In genomic region chr1:31751822-31752241, GRCh38 we compare ENCODE assay signal across 22 cellular contexts. TPM values are rescaled to one million over a fixed set of nuclear protein-coding genes. Genes with fewer than 3 reads are reported as not detected.
A peak's percentile ranks its signal among the peaks of the same experiment; 100 is the strongest.
DNase-seq lines count a peak whose midpoint lies in the region; ATAC-seq and TF ChIP-seq lines count a peak whose summit lies in the region.
"Had no signal": no experiment of that assay in that cellular context is flagged by ENCODE, and none has a peak within 500 bp of the region (broad histone marks: within the 10 kb centered on the region; RNA-seq: fewer than 3 reads in every experiment).

No MANE protein-coding gene starts in this region.

- POLR2A ChIA-PET in activated CD8-positive, alpha-beta T cell treated with anti-CD3 and anti-CD28 coated beads for 36 hours (lab: Charles Lee), result interaction anchor here (0.9 to 1.3 kb wide), 2 partner anchors 14 to 109 kb away, joined by 3 to 4 read pairs; no protein-coding TSS in a partner anchor

- no peak overlapping the region for H3K9ac ChIP-seq in neuronal stem cell (ENCODE audit: low read depth, low read length, poor library complexity)

- H2AK5ac ChIP-seq in neuronal stem cell (ENCODE audit: low read depth, low read length), result no peak overlapping the region

- WGBS in neuronal stem cell (ENCODE audit: extremely low coverage in 2 of 2, insufficient read length in 2 of 2, insufficient replicate concordance in 1 of 2), 2 donors, result no CpG with 5 or more reads among the region's 5 CpGs

- no peaks in the 10 kb centered on the region for H3K27me3 ChIP-seq in neuronal stem cell (ENCODE audit: control insufficient read depth in 3 of 3, insufficient read depth in 3 of 3, low read depth in 1 of 3, low read length in 3 of 3)
- H3K27me3 ChIP-seq: foreskin keratinocyte had no signal

- no peak overlapping the region for H4K91ac ChIP-seq in neuronal stem cell (ENCODE audit: low read depth, low read length, poor library complexity)

- TF ChIP-seq CTCF in activated CD8-positive, alpha-beta T cell treated with anti-CD3 and anti-CD28 coated beads for 36 hours (IDR thresholded peaks at IDR 0.05), result no peak
- TF ChIP-seq CTCF in GM13976 (IDR thresholded peaks at IDR 0.05; ENCODE audit: borderline replicate concordance, control extremely low read depth, extremely low read depth, insufficient read depth, missing control alignments), result no peak

- H2BK120ac ChIP-seq in neuronal stem cell (ENCODE audit: low read depth, low read length), result no peak overlapping the region

- no peak overlapping the region for H2BK15ac ChIP-seq in neuronal stem cell (ENCODE audit: low read length)

- no peaks in the 10 kb centered on the region for H3K79me1 ChIP-seq in neuronal stem cell (ENCODE audit: low read depth, low read length)

- H3K9me3 Mint-ChIP-seq in activated T-cell treated with anti-CD3 and anti-CD28 coated beads, Interleukin-2, amount 50 U/mL, for 72 hours, result no peaks in the 10 kb centered on the region
- H3K9me3 Mint-ChIP-seq in activated CD8-positive, alpha-beta T cell treated with anti-CD3 and anti-CD28 coated beads for 36 hours, result no peaks in the 10 kb centered on the region
- H3K9me3 Mint-ChIP-seq: activated naive CD4-positive, alpha-beta T cell treated with anti-CD3 and anti-CD28 coated beads, Interleukin-2, amount 10 ng/mL, durations not matched to agents 7 days and 5 days; type B pancreatic cell had no signal

- no peak for DNase-seq in activated T-cell treated with anti-CD3 and anti-CD28 coated beads, Interleukin-2, amount 50 U/mL, for 72 hours
- no peak for DNase-seq in activated T-cell treated with anti-CD3 and anti-CD28 coated beads, Interleukin-2, amount 50 U/mL, for 1 hour
- DNase-seq in activated CD8-positive, alpha-beta T cell treated with anti-CD3 and anti-CD28 coated beads for 36 hours, result no peak
- no peak for DNase-seq in left cardiac atrium
- no peak for DNase-seq in neuronal stem cell (ENCODE audit: low spot score)
- no peak for DNase-seq in SK-N-DZ (ENCODE audit: low spot score)
- no peak for DNase-seq in GM13976 (ENCODE audit: low spot score)
- DNase-seq: 8988T; activated naive CD4-positive, alpha-beta T cell treated with anti-CD3 and anti-CD28 coated beads, Interleukin-2, amount 10 ng/mL, durations not matched to agents 7 days and 5 days; activated T-cell treated with anti-CD3 and anti-CD28 coated beads, Interleukin-2, amount 50 U/mL, for 48 hours; aorta; Caco-2; effector CD4-positive, alpha-beta T cell; foreskin keratinocyte; NCI-H1417; NCI-H510A; retina; T1000 had no signal

- no peak overlapping the region for H3K14ac ChIP-seq in neuronal stem cell (ENCODE audit: low read length)

- no peak overlapping the region for H3K27ac ChIP-seq in neuronal stem cell (replicated peaks; ENCODE audit: low read length)
- H3K27ac ChIP-seq: foreskin keratinocyte, HL-60 had no signal

- intact Hi-C loops in activated CD8-positive, alpha-beta T cell treated with anti-CD3 and anti-CD28 coated beads for 36 hours (cut with micrococcal nuclease), result no loop called here
- intact Hi-C loops in left cardiac atrium (cut with DNase I), result no loop called here

- no peaks in the 10 kb centered on the region for H3K9me3 ChIP-seq in neuronal stem cell (replicated peaks in 1 of 2; ENCODE audit: control insufficient read depth in 2 of 2, insufficient read depth in 1 of 2, low read depth in 1 of 2, low read length in 2 of 2)
- H3K9me3 ChIP-seq: Caco-2 had no signal

- H3K27me3 Mint-ChIP-seq in activated T-cell treated with anti-CD3 and anti-CD28 coated beads, Interleukin-2, amount 50 U/mL, for 72 hours (ENCODE audit: low read depth), result peaks cover 30% of the 10 kb centered on the region
- peaks cover 2% of the 10 kb centered on the region for H3K27me3 Mint-ChIP-seq in activated CD8-positive, alpha-beta T cell treated with anti-CD3 and anti-CD28 coated beads for 36 hours

- H4K8ac ChIP-seq in neuronal stem cell (ENCODE audit: low read depth, low read length), result no peak overlapping the region

- H2BK12ac ChIP-seq in neuronal stem cell (ENCODE audit: low read length), result no peak overlapping the region

- H3K4me3 Mint-ChIP-seq in activated T-cell treated with anti-CD3 and anti-CD28 coated beads, Interleukin-2, amount 50 U/mL, for 72 hours, result peak overlapping the region in 1 of 2 donors; percentile 12
- no peak overlapping the region for H3K4me3 Mint-ChIP-seq in activated CD8-positive, alpha-beta T cell treated with anti-CD3 and anti-CD28 coated beads for 36 hours
- H3K4me3 Mint-ChIP-seq: activated naive CD4-positive, alpha-beta T cell treated with anti-CD3 and anti-CD28 coated beads, Interleukin-2, amount 10 ng/mL, durations not matched to agents 7 days and 5 days; type B pancreatic cell had no signal

- peaks cover 0 to 2% of the 10 kb centered on the region in 2 donors for H3K36me3 ChIP-seq in neuronal stem cell (replicated peaks in 1 of 2; ENCODE audit: control insufficient read depth in 2 of 2, insufficient read depth in 2 of 2, low read length in 2 of 2)

- no peak overlapping the region for H2BK5ac ChIP-seq in neuronal stem cell (ENCODE audit: low read length)

- peaks cover 34% of the 10 kb centered on the region for H3K4me1 Mint-ChIP-seq in activated T-cell treated with anti-CD3 and anti-CD28 coated beads, Interleukin-2, amount 50 U/mL, for 72 hours (ENCODE audit: low read depth)
- H3K4me1 Mint-ChIP-seq in activated CD8-positive, alpha-beta T cell treated with anti-CD3 and anti-CD28 coated beads for 36 hours (ENCODE audit: low read depth), result peaks cover 29% of the 10 kb centered on the region

- in situ Hi-C loops in GM13976 (cut with MboI; ENCODE audit: low sequenced_read_pairs, unreplicated experiment), result no loop called here

- no peak overlapping the region for H3K18ac ChIP-seq in neuronal stem cell (ENCODE audit: low read length)

- peak overlapping the region; percentile 13 for H3K27ac Mint-ChIP-seq in activated T-cell treated with anti-CD3 and anti-CD28 coated beads, Interleukin-2, amount 50 U/mL, for 72 hours
- H3K27ac Mint-ChIP-seq in activated CD8-positive, alpha-beta T cell treated with anti-CD3 and anti-CD28 coated beads for 36 hours, result peak overlapping the region; percentile 50
- H3K27ac Mint-ChIP-seq: activated naive CD4-positive, alpha-beta T cell treated with anti-CD3 and anti-CD28 coated beads, Interleukin-2, amount 10 ng/mL, durations not matched to agents 7 days and 5 days; type B pancreatic cell had no signal

- CTCF ChIA-PET in activated CD8-positive, alpha-beta T cell treated with anti-CD3 and anti-CD28 coated beads for 36 hours (lab: Charles Lee), result interaction anchor here (1.7 to 3.2 kb wide), 2 partner anchors 9 to 12 kb away, joined by 7 to 15 read pairs; partner anchors contain the start of gene ADGRB2

- H3K4ac ChIP-seq in neuronal stem cell (ENCODE audit: low read length), result no peak overlapping the region

- H3K4me3 ChIP-seq in neuronal stem cell (ENCODE audit: low read length in 2 of 2), result no peak overlapping the region

- no peak for ATAC-seq in activated T-cell treated with anti-CD3 and anti-CD28 coated beads, Interleukin-2, amount 50 U/mL, for 72 hours (replicated peaks in 1 of 2)
- peak; percentile 4 for ATAC-seq in activated CD8-positive, alpha-beta T cell treated with anti-CD3 and anti-CD28 coated beads for 36 hours
- peak; percentile 7 to 42 for ATAC-seq in left cardiac atrium
- no peak for ATAC-seq in HG02870 (IDR thresholded peaks at IDR 0.05; ENCODE audit: unreplicated experiment)
- ATAC-seq: foreskin keratinocyte, SK-N-SH treated with all-trans-retinoic acid at 6 μM for 48 hours had no signal

- H3K4me1 ChIP-seq in neuronal stem cell (ENCODE audit: control insufficient read depth in 2 of 2, insufficient read depth in 1 of 2, low read depth in 1 of 2, low read length in 2 of 2), result peaks cover 5 to 10% of the 10 kb centered on the region in 2 donors

- H2AFZ ChIP-seq in neuronal stem cell (ENCODE audit: low read length), result peak overlapping the region; percentile 52

- H3K23ac ChIP-seq in neuronal stem cell (ENCODE audit: low read depth, low read length, poor library complexity), result no peak overlapping the region

- H3K4me2 ChIP-seq in neuronal stem cell (ENCODE audit: insufficient read depth, low read length, poor library complexity, severe bottlenecking), result no peak overlapping the region

- no peaks in the 10 kb centered on the region for H3K36me3 Mint-ChIP-seq in activated T-cell treated with anti-CD3 and anti-CD28 coated beads, Interleukin-2, amount 50 U/mL, for 72 hours (ENCODE audit: insufficient read depth in 2 of 2)
- no peaks in the 10 kb centered on the region for H3K36me3 Mint-ChIP-seq in activated CD8-positive, alpha-beta T cell treated with anti-CD3 and anti-CD28 coated beads for 36 hours (ENCODE audit: low read depth)
- H3K36me3 Mint-ChIP-seq: activated naive CD4-positive, alpha-beta T cell treated with anti-CD3 and anti-CD28 coated beads, Interleukin-2, amount 10 ng/mL, durations not matched to agents 7 days and 5 days; type B pancreatic cell had no signal

RNA-seq across cellular contexts. Expression of gene ADGRB2, which starts 12.3 kb away (rescaled TPM):
- total RNA-seq in activated T-cell treated with anti-CD3 and anti-CD28 coated beads, Interleukin-2, amount 50 U/mL, for 72 hours, result 1 to 10 TPM; 1.0 to 2.3 TPM
- under 1 TPM; 0.54 to 0.56 TPM for total RNA-seq in activated CD8-positive, alpha-beta T cell treated with anti-CD3 and anti-CD28 coated beads for 36 hours
- 10 to 100 TPM; 14.0 to 18.7 TPM for total RNA-seq in left cardiac atrium
- polyA plus RNA-seq in neuronal stem cell (2013, experiment 1 of 2), result 25.2 TPM
- polyA plus RNA-seq in neuronal stem cell (2013, experiment 2 of 2), result 24.4 TPM
- polyA plus RNA-seq in SK-N-DZ (2014; cell fraction: cytosol; rRNA removed), result 4.5 and 6.9 TPM in 2 replicates
- 15.5 and 24.3 TPM in 2 replicates for polyA plus RNA-seq in SK-N-DZ (2014; cell fraction: nucleus; rRNA removed)

RNA-seq across cellular contexts. Expression of gene COL16A1, which starts 48.0 kb away (rescaled TPM):
- under 1 TPM; 0.49 to 0.82 TPM for total RNA-seq in activated T-cell treated with anti-CD3 and anti-CD28 coated beads, Interleukin-2, amount 50 U/mL, for 72 hours
- total RNA-seq in activated CD8-positive, alpha-beta T cell treated with anti-CD3 and anti-CD28 coated beads for 36 hours, result under 1 TPM in 1 of 2 experiments, not detected in 1; 0.34 TPM
- 10 to 100 TPM; 19.8 to 27.5 TPM for total RNA-seq in left cardiac atrium
- 1.2 TPM for polyA plus RNA-seq in neuronal stem cell (2013, experiment 1 of 2)
- 1.3 TPM for polyA plus RNA-seq in neuronal stem cell (2013, experiment 2 of 2)
- 3.5 and 5.8 TPM in 2 replicates for polyA plus RNA-seq in SK-N-DZ (2014; cell fraction: cytosol; rRNA removed)
- polyA plus RNA-seq in SK-N-DZ (2014; cell fraction: nucleus; rRNA removed), result 70.8 and 89.0 TPM in 2 replicates

Comparison
In these comparisons a context has a peak if more than half of its experiments do, and no peak if none do; other contexts are left out.
1. ATAC-seq: peak in activated CD8-positive, alpha-beta T cell treated with anti-CD3 and anti-CD28 coated beads for 36 hours (single experiment) and left cardiac atrium (2 of 2); none in activated T-cell treated with anti-CD3 and anti-CD28 coated beads, Interleukin-2, amount 50 U/mL, for 72 hours (0 of 2) and HG02870 (single experiment).
2. RNA of gene ADGRB2, which starts 12.3 kb away (total RNA-seq): 14.0 to 18.7 TPM in left cardiac atrium; 1.0 to 2.3 TPM in activated T-cell treated with anti-CD3 and anti-CD28 coated beads, Interleukin-2, amount 50 U/mL, for 72 hours and 0.54 to 0.56 TPM in activated CD8-positive, alpha-beta T cell treated with anti-CD3 and anti-CD28 coated beads for 36 hours; every median in the first group is over 4 times any median in the second.
3. RNA of gene COL16A1, which starts 48.0 kb away (total RNA-seq): 19.8 to 27.5 TPM in left cardiac atrium; 0.49 to 0.82 TPM in activated T-cell treated with anti-CD3 and anti-CD28 coated beads, Interleukin-2, amount 50 U/mL, for 72 hours and 0.34 TPM in activated CD8-positive, alpha-beta T cell treated with anti-CD3 and anti-CD28 coated beads for 36 hours; every median in the first group is over 10 times any median in the second.